In the genomic region with DNA sequence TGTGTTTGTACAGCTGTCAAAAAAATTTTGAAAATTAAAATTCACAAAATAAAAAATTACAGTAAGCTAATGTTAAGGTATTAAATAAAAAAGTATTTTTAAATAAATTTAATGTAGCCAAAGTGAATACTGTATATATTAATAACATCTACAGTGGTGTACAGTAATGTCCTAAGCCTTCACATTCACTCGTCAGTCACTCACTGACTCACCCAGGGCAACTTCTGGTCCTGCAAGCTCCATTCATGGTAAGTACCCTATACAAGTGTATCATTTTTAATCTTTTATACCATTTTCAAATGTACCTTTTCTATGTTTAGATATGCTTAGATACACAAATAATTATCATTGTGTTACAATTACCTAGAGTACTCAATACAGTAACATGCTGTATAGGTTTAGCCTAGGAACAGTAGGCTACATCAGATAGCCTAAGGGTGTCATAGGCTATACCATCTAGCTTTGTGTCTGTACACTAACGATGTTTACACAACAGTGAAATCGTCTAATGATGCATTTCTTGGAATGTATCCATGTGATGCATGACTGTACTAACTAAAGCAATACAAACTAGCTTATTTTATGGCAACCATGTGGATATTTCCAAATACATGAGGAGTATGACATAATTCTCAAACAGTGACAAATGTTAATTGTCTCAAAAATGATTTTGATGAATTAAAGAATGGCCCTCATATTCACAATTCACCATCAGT, we compare ENCODE assay signal across 11 cellular contexts. TPM values are rescaled to one million over a fixed set of nuclear protein-coding genes. Genes with fewer than 3 reads are reported as not detected.
DNase-seq lines count a peak whose midpoint lies in the region; ATAC-seq and TF ChIP-seq lines count a peak whose summit lies in the region.
"Had no signal": no experiment of that assay in that cellular context is flagged by ENCODE, and none has a peak within 500 bp of the region (broad histone marks: within the 10 kb centered on the region; RNA-seq: fewer than 3 reads in every experiment).

No MANE protein-coding gene starts in this region.

- no peak overlapping the region for H3K27ac ChIP-seq in testis
- H3K27ac ChIP-seq: gastroesophageal sphincter, psoas muscle had no signal

- intact Hi-C loops in testis (cut with DNase I; ENCODE audit: low total_unique reads) = no loop called here

- no peaks in the 10 kb centered on the region for H3K4me1 ChIP-seq in testis
- H3K4me1 ChIP-seq: gastroesophageal sphincter, psoas muscle had no signal

- H3K27me3 ChIP-seq in testis = no peaks in the 10 kb centered on the region
- H3K27me3 ChIP-seq: gastroesophageal sphincter had no signal

- 66 to 67% methylated on average over 3 of the region's 3 CpGs for WGBS in testis, 2 donors

- ATAC-seq in HG03175 (IDR thresholded peaks at IDR 0.05; ENCODE audit: unreplicated experiment) = no peak
- ATAC-seq: gastroesophageal sphincter, psoas muscle had no signal

- no peak for TF ChIP-seq POLR2A in testis (IDR thresholded peaks at IDR 0.05)

- no peak overlapping the region for H3K4me3 ChIP-seq in testis
- H3K4me3 ChIP-seq: gastroesophageal sphincter, psoas muscle had no signal

- H3K36me3 ChIP-seq in testis (ENCODE audit: low read depth, missing control alignments) = no peaks in the 10 kb centered on the region

- DNase-seq in GM03348 (ENCODE audit: low spot score) (peak; percentile 18), M059J (ENCODE audit: low read depth) (peak; percentile 60), amniotic stem cell (lab: John Stamatoyannopoulos, UW) (peak; percentile 5), kidney glomerular epithelial cell (lab: John Stamatoyannopoulos, UW) (peak; percentile 2), GM19238 (ENCODE audit: insufficient read length, low spot score) (no peak), testis (no peak)
- DNase-seq: activated CD8-positive, alpha-beta memory T cell treated with anti-CD3 and anti-CD28 coated beads, Interleukin-2, amount 50 U/mL, for 48 hours; psoas muscle; T-helper 2 cell had no signal

- TF ChIP-seq CTCF in testis (IDR thresholded peaks at IDR 0.05) = no peak

- H3K9me3 ChIP-seq in testis = no peaks in the 10 kb centered on the region
- H3K9me3 ChIP-seq: gastroesophageal sphincter, psoas muscle had no signal

RNA-seq across cellular contexts. Expression of a gene that starts 13.7 kb away (rescaled TPM):
- 37.4 and 43.9 TPM in 2 replicates for total RNA-seq in M059J (2014; rRNA removed; shearing (Covaris generic))
- total RNA-seq in testis = 10 to 100 TPM; 22.2 to 26.5 TPM
- polyA plus RNA-seq in testis (ENCODE audit: insufficient read depth, low read depth, low replicate concordance) = 5.3 TPM

Comparison
In these comparisons a context has a peak if more than half of its experiments do, and no peak if none do; other contexts are left out.
1. DNase-seq: peak in GM03348 (single experiment), M059J (single experiment), amniotic stem cell (single experiment) and kidney glomerular epithelial cell (single experiment); none in GM19238 (single experiment) and testis (single experiment).